In the genomic region with DNA sequence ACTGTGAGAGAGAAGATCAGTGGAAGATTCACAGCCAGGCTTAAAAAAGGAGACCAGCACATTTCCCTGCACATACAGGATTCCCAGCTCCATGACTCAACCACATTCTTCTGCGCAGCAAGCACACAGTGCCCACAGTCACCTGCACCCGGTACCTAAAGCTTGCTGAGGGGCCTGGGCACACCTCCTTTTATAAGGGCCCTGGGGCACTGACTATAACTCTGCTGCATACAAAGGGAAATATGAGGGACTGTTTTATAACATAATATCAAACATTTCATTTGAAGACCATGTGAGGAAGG, we compare ENCODE assay signal across 15 cellular contexts.
DNase-seq lines count a peak whose midpoint lies in the region; ATAC-seq, FAIRE-seq and TF ChIP-seq lines count a peak whose summit lies in the region.
"Had no signal": no experiment of that assay in that cellular context is flagged by ENCODE, and none has a peak within 500 bp of the region (broad histone marks: within the 10 kb centered on the region; RNA-seq: fewer than 3 reads in every experiment).

No MANE protein-coding gene starts in this region.

- no peak overlapping the region for H3K56ac ChIP-seq in H9 (ENCODE audit: insufficient read length, low read depth, low read length)

- no peaks in the 10 kb centered on the region for H3K79me2 ChIP-seq in H9 (ENCODE audit: insufficient read depth, low read length)
- no peaks in the 10 kb centered on the region for H3K79me2 ChIP-seq in astrocyte (ENCODE audit: insufficient read depth, low read length)

- intact Hi-C loops in natural killer cell (cut with micrococcal nuclease): no loop called here

- no peak overlapping the region for H3K23ac ChIP-seq in H9 (ENCODE audit: insufficient read length, low read depth, low read length)

- H3K27ac Mint-ChIP-seq in H9 (peak overlapping the region in 2 of 3 experiments; percentile 24 to 64; a peak in 2 of 7 replicates), astrocyte (ENCODE audit: unreplicated experiment) (peak overlapping the region; percentile 87), natural killer cell (no peak overlapping the region)
- H3K27ac Mint-ChIP-seq: activated CD4-positive, alpha-beta memory T cell treated with anti-CD3 and anti-CD28 coated beads for 36 hours; dendritic cell treated with granulocyte-macrophage colony-stimulating factor and Interleukin-4, amounts not matched to agents 40 ng/mL and 50 ng/mL, for 4 days had no signal

- no peaks in the 10 kb centered on the region for H3K36me3 ChIP-seq in astrocyte (ENCODE audit: insufficient read depth, low read length)
- H3K36me3 ChIP-seq: esophagus muscularis mucosa, heart right ventricle had no signal

- ATAC-seq in natural killer cell: no peak

- H3K9me3 ChIP-seq in H9 (ENCODE audit: control insufficient read depth, low read depth, low read length) (no peaks in the 10 kb centered on the region), astrocyte (ENCODE audit: insufficient read depth, low read depth, low read length) (no peaks in the 10 kb centered on the region)
- H3K9me3 ChIP-seq: esophagus muscularis mucosa, heart right ventricle had no signal

- H3K4me3 Mint-ChIP-seq in H9 (no peak overlapping the region), astrocyte (ENCODE audit: unreplicated experiment) (no peak overlapping the region), natural killer cell (no peak overlapping the region)
- H3K4me3 Mint-ChIP-seq: activated CD4-positive, alpha-beta memory T cell treated with anti-CD3 and anti-CD28 coated beads for 36 hours; dendritic cell treated with granulocyte-macrophage colony-stimulating factor and Interleukin-4, amounts not matched to agents 40 ng/mL and 50 ng/mL, for 4 days had no signal

- TF ChIP-seq CTCF in H9 (conservative IDR thresholded peaks at IDR 0.05) (no peak), astrocyte (IDR thresholded peaks at IDR 0.05; ENCODE audit: insufficient read depth, low read depth, low read length) (no peak), natural killer cell (IDR thresholded peaks at IDR 0.05) (no peak)

- H3K4me1 ChIP-seq in H9 (ENCODE audit: insufficient read depth, low read length) (no peaks in the 10 kb centered on the region; the same call in 1 of the 2 replicates), astrocyte (ENCODE audit: insufficient read depth, low read length) (peaks cover 29% of the 10 kb centered on the region)
- H3K4me1 ChIP-seq: esophagus muscularis mucosa had no signal

- H4K20me1 ChIP-seq in H9 (ENCODE audit: control insufficient read depth, insufficient read depth, insufficient read length) (no peaks in the 10 kb centered on the region), astrocyte (ENCODE audit: insufficient read depth, low read length) (no peaks in the 10 kb centered on the region)

- H2AK5ac ChIP-seq in H9 (ENCODE audit: insufficient read length, low read length): no peak overlapping the region

- no peaks in the 10 kb centered on the region for H3K23me2 ChIP-seq in H9 (ENCODE audit: insufficient read length, low read depth, low read length, poor library complexity, severe bottlenecking)

- in situ Hi-C loops in ACHN (cut with HindIII; ENCODE audit: low pct_ligation_motif_present, low pct_unique_long_range_greater_than_20kb, low sequenced_read_pairs): no loop called here

- DNase-seq in ACHN: peak; percentile 15
- DNase-seq in H9: no peak
- no peak for DNase-seq in astrocyte (ENCODE audit: low read depth)
- DNase-seq in kidney tubule cell (ENCODE audit: low spot score): peak; percentile 82
- no peak for DNase-seq in natural killer cell
- no peak for DNase-seq in NCI-H526 (lab: John Stamatoyannopoulos, UW)
- no peak for DNase-seq in NCI-H1048 (lab: John Stamatoyannopoulos, UW)
- DNase-seq in iPS-NIHi11 (ENCODE audit: low spot score): no peak
- DNase-seq: activated CD4-positive, alpha-beta memory T cell treated with anti-CD3 and anti-CD28 coated beads for 36 hours; anterior cingulate cortex; heart right ventricle; NCI-H1092 treated with DMSO at 0.1 percent for 48 hours had no signal

- H2BK15ac ChIP-seq in H9 (ENCODE audit: low read depth, low read length): no peak overlapping the region

- FAIRE-seq in astrocyte (lab: Jason Lieb, UNC): no peak

- H3K4me1 Mint-ChIP-seq in H9: peaks cover 27 to 33% of the 10 kb centered on the region in 2 experiments
- peaks cover 46% of the 10 kb centered on the region for H3K4me1 Mint-ChIP-seq in astrocyte (ENCODE audit: low read depth, unreplicated experiment)
- no peaks in the 10 kb centered on the region for H3K4me1 Mint-ChIP-seq in natural killer cell

- H3K14ac ChIP-seq in H9 (ENCODE audit: insufficient read depth, low read length): no peak overlapping the region

- H3K79me1 ChIP-seq in H9 (ENCODE audit: insufficient read depth, low read depth, low read length, poor library complexity, severe bottlenecking): no peaks in the 10 kb centered on the region

- H3K9me3 Mint-ChIP-seq in H9: peaks cover 0 to 2% of the 10 kb centered on the region in 2 experiments; a peak in 1 of 5 replicates
- H3K9me3 Mint-ChIP-seq in astrocyte (ENCODE audit: unreplicated experiment): peaks cover 1% of the 10 kb centered on the region
- H3K9me3 Mint-ChIP-seq in natural killer cell: no peaks in the 10 kb centered on the region
- H3K9me3 Mint-ChIP-seq: activated CD4-positive, alpha-beta memory T cell treated with anti-CD3 and anti-CD28 coated beads for 36 hours; dendritic cell treated with granulocyte-macrophage colony-stimulating factor and Interleukin-4, amounts not matched to agents 40 ng/mL and 50 ng/mL, for 4 days had no signal

- no CpG with 5 or more reads among the region's 2 CpGs for WGBS in H9 (ENCODE audit: extremely low coverage, insufficient read length, low lambda C conversion rate)

- no peak overlapping the region for H2BK12ac ChIP-seq in H9 (ENCODE audit: insufficient read length, low read depth, low read length)

- no peak overlapping the region for H3K27ac ChIP-seq in H9 (ENCODE audit: insufficient read length, low read depth, low read length)
- H3K27ac ChIP-seq in astrocyte (ENCODE audit: low read depth, low read length): peak overlapping the region; percentile 15
- H3K27ac ChIP-seq: esophagus muscularis mucosa, heart right ventricle, SK-N-MC had no signal

- no peaks in the 10 kb centered on the region; a peak in 1 of 7 replicates for H3K36me3 Mint-ChIP-seq in H9 (ENCODE audit: insufficient read depth in 1 of 3, low read depth in 3 of 3)
- no peaks in the 10 kb centered on the region for H3K36me3 Mint-ChIP-seq in astrocyte (ENCODE audit: low read depth, unreplicated experiment)
- no peaks in the 10 kb centered on the region for H3K36me3 Mint-ChIP-seq in natural killer cell
- H3K36me3 Mint-ChIP-seq: activated CD4-positive, alpha-beta memory T cell treated with anti-CD3 and anti-CD28 coated beads for 36 hours had no signal

- H3K4me3 ChIP-seq in astrocyte (ENCODE audit: insufficient read depth, low read depth, low read length): no peak overlapping the region
- H3K4me3 ChIP-seq: esophagus muscularis mucosa, heart right ventricle, SK-N-MC had no signal

- no peak overlapping the region for H4K91ac ChIP-seq in H9 (ENCODE audit: insufficient read length, low read depth, low read length)

- H2BK20ac ChIP-seq in H9 (ENCODE audit: low read depth, low read length, poor library complexity, severe bottlenecking): no peak overlapping the region

- H3K27me3 ChIP-seq in H9 (ENCODE audit: insufficient read depth, low read length) (no peaks in the 10 kb centered on the region), astrocyte (ENCODE audit: insufficient read depth, low read length) (no peaks in the 10 kb centered on the region)
- H3K27me3 ChIP-seq: esophagus muscularis mucosa had no signal

- no peak overlapping the region for H2BK120ac ChIP-seq in H9 (ENCODE audit: low read depth, low read length, poor library complexity, severe bottlenecking)

- H4K5ac ChIP-seq in H9 (ENCODE audit: insufficient read length, low read depth, low read length): no peak overlapping the region

- no peak overlapping the region for H4K8ac ChIP-seq in H9 (replicated peaks; ENCODE audit: insufficient read length, low read depth, low read length)

- no peak overlapping the region for H2BK5ac ChIP-seq in H9 (ENCODE audit: insufficient read length, low read length)

- H3K27me3 Mint-ChIP-seq in H9 (ENCODE audit: low read depth) (no peaks in the 10 kb centered on the region), astrocyte (ENCODE audit: low read depth, unreplicated experiment) (no peaks in the 10 kb centered on the region), natural killer cell (ENCODE audit: low read depth in 2 of 2) (peaks cover 19 to 21% of the 10 kb centered on the region in 2 donors)
- H3K27me3 Mint-ChIP-seq: activated CD4-positive, alpha-beta memory T cell treated with anti-CD3 and anti-CD28 coated beads for 36 hours had no signal

- H3K4me2 ChIP-seq in H9 (ENCODE audit: insufficient read depth, insufficient read length, low read length): no peak overlapping the region
- H3K4me2 ChIP-seq in astrocyte (ENCODE audit: low read length): peak overlapping the region; percentile 67

- H2AFZ ChIP-seq in H9 (ENCODE audit: low read length) (no peak overlapping the region), astrocyte (ENCODE audit: low read depth, low read length) (no peak overlapping the region)

- no peak overlapping the region for H3K18ac ChIP-seq in H9 (ENCODE audit: insufficient read length, low read depth, low read length)

- no peak overlapping the region for H3T11ph ChIP-seq in H9 (ENCODE audit: low read length)

- H3K4ac ChIP-seq in H9 (ENCODE audit: low read depth, low read length): no peak overlapping the region

- H3K9ac ChIP-seq in H9 (ENCODE audit: extremely low read depth, insufficient read length, low read length): no peak overlapping the region
- no peak overlapping the region for H3K9ac ChIP-seq in astrocyte (ENCODE audit: low read length)

Comparison
In these comparisons a context has a peak if more than half of its experiments do, and no peak if none do; other contexts are left out.
1. DNase-seq: peak in ACHN (single experiment) and kidney tubule cell (single experiment); none in H9 (single experiment), astrocyte (single experiment), natural killer cell (single experiment), NCI-H526 (0 of 2), NCI-H1048 (single experiment) and iPS-NIHi11 (single experiment).
2. H3K27ac Mint-ChIP-seq: peak in H9 (2 of 3) and astrocyte (single experiment); none in natural killer cell (0 of 2).